Comparison of ENCODE assay signal across 1 cellular context in genomic region chr2:200765139-200765951, GRCh38.
A peak's percentile ranks its signal among the peaks of the same experiment; 100 is the strongest.
TF ChIP-seq lines count a peak whose summit lies in the region.

No MANE protein-coding gene starts in this region.

TF ChIP-seq in HEK293, 187 proteins besides CTCF, POLR2A, EP300 and RAD21 (continued from another document and continues in another):
- TF ChIP-seq YY2 (tag by site-specific recombination; IDR thresholded peaks at IDR 0.05): no peak
- no peak for TF ChIP-seq OVOL3 (tag by site-specific recombination; IDR thresholded peaks at IDR 0.05)
- TF ChIP-seq ZNF391 (tag by site-specific recombination; IDR thresholded peaks at IDR 0.05; ENCODE audit: borderline replicate concordance, low read depth): no peak
- TF ChIP-seq ZNF398 (tag by site-specific recombination; IDR thresholded peaks at IDR 0.05): no peak
- TF ChIP-seq ZNF404 (tag by site-specific recombination; IDR thresholded peaks at IDR 0.05): no peak
- TF ChIP-seq ZNF239 (tag by site-specific recombination; IDR thresholded peaks at IDR 0.05): no peak
- TF ChIP-seq OSR2 (tag by site-specific recombination; IDR thresholded peaks at IDR 0.05): peak; percentile 65
- peak; percentile 75 for TF ChIP-seq GLIS1 (tag by site-specific recombination; IDR thresholded peaks at IDR 0.05)
- no peak for TF ChIP-seq ZNF664 (tag by site-specific recombination; IDR thresholded peaks at IDR 0.05)
- no peak for TF ChIP-seq ZNF48 (tag by site-specific recombination; IDR thresholded peaks at IDR 0.05)
- TF ChIP-seq KLF10 (tag by site-specific recombination; IDR thresholded peaks at IDR 0.05): peak; percentile 67
- TF ChIP-seq ZNF114 (tag by site-specific recombination; IDR thresholded peaks at IDR 0.05): no peak
- no peak; the same call in 1 of the 2 replicates for TF ChIP-seq GLI2 (tag by site-specific recombination; IDR thresholded peaks at IDR 0.05; ENCODE audit: borderline replicate concordance, low read depth)
- TF ChIP-seq ZEB2 (tag by site-specific recombination; IDR thresholded peaks at IDR 0.05): peak; percentile 63
- no peak for TF ChIP-seq REPIN1 (tag by site-specific recombination; IDR thresholded peaks at IDR 0.05; ENCODE audit: low read depth)
- no peak for TF ChIP-seq ZNF621 (tag by site-specific recombination; IDR thresholded peaks at IDR 0.05)
- no peak for TF ChIP-seq ZNF704 (tag by site-specific recombination; IDR thresholded peaks at IDR 0.05)
- TF ChIP-seq, protein P1, sequence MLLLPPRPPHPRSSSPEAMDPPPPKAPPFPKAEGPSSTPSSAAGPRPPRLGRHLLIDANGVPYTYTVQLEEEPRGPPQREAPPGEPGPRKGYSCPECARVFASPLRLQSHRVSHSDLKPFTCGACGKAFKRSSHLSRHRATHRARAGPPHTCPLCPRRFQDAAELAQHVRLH (tag by site-specific recombination; IDR thresholded peaks at IDR 0.05): no peak
- no peak for TF ChIP-seq ZNF549 (tag by site-specific recombination; IDR thresholded peaks at IDR 0.05)
- TF ChIP-seq ZNF174 (tag by site-specific recombination; IDR thresholded peaks at IDR 0.05): no peak
- no peak for TF ChIP-seq ZNF426 (tag by site-specific recombination; IDR thresholded peaks at IDR 0.05)
- no peak for TF ChIP-seq SCRT2 (tag by site-specific recombination; IDR thresholded peaks at IDR 0.05)
- 0 out of 2 replicates have a peak, but pooled peaks have one; percentile 64 for TF ChIP-seq TRIM28 (IDR thresholded peaks at IDR 0.05; ENCODE audit: borderline replicate concordance, low read length)
- TF ChIP-seq ZNF157 (tag by site-specific recombination; IDR thresholded peaks at IDR 0.05): no peak
- TF ChIP-seq ZNF175 (tag by site-specific recombination; IDR thresholded peaks at IDR 0.05): no peak
- TF ChIP-seq ZFP41 (tag by site-specific recombination; IDR thresholded peaks at IDR 0.05; ENCODE audit: borderline replicate concordance): no peak
- TF ChIP-seq MEIS1 (CRISPR knock-in tag; IDR thresholded peaks at IDR 0.05; ENCODE audit: borderline replicate concordance): no peak
- TF ChIP-seq, protein P2, sequence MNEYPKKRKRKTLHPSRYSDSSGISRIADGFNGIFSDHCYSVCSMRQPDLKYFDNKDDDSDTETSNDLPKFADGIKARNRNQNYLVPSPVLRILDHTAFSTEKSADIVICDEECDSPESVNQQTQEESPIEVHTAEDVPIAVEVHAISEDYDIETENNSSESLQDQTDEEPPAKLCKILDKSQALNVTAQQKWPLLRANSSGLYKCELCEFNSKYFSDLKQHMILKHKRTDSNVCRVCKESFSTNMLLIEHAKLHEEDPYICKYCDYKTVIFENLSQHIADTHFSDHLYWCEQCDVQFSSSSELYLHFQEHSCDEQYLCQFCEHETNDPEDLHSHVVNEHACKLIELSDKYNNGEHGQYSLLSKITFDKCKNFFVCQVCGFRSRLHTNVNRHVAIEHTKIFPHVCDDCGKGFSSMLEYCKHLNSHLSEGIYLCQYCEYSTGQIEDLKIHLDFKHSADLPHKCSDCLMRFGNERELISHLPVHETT (tag by site-specific recombination; IDR thresholded peaks at IDR 0.05): no peak
- peak; percentile 52; the same call in 1 of the 2 replicates for TF ChIP-seq ZNF24 (tag by site-specific recombination; IDR thresholded peaks at IDR 0.05)
- TF ChIP-seq ZNF138 (tag by site-specific recombination; IDR thresholded peaks at IDR 0.05; ENCODE audit: borderline replicate concordance): no peak
- TF ChIP-seq, protein P3, sequence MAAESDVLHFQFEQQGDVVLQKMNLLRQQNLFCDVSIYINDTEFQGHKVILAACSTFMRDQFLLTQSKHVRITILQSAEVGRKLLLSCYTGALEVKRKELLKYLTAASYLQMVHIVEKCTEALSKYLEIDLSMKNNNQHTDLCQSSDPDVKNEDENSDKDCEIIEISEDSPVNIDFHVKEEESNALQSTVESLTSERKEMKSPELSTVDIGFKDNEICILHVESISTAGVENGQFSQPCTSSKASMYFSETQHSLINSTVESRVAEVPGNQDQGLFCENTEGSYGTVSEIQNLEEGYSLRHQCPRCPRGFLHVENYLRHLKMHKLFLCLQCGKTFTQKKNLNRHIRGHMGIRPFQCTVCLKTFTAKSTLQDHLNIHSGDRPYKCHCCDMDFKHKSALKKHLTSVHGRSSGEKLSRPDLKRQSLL (tag by site-specific recombination; IDR thresholded peaks at IDR 0.05): no peak
- TF ChIP-seq, protein P4, sequence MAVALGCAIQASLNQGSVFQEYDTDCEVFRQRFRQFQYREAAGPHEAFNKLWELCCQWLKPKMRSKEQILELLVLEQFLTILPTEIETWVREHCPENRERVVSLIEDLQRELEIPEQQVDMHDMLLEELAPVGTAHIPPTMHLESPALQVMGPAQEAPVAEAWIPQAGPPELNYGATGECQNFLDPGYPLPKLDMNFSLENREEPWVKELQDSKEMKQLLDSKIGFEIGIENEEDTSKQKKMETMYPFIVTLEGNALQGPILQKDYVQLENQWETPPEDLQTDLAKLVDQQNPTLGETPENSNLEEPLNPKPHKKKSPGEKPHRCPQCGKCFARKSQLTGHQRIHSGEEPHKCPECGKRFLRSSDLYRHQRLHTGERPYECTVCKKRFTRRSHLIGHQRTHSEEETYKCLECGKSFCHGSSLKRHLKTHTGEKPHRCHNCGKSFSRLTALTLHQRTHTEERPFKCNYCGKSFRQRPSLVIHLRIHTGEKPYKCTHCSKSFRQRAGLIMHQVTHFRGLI (tag by site-specific recombination; IDR thresholded peaks at IDR 0.05): peak; percentile 69; the same call in 1 of the 2 replicates
- TF ChIP-seq EGR2 (tag by site-specific recombination; IDR thresholded peaks at IDR 0.05; ENCODE audit: low read depth): no peak
- no peak for TF ChIP-seq ELK4 (IDR thresholded peaks at IDR 0.05; ENCODE audit: borderline replicate concordance, low read depth, low read length)
- TF ChIP-seq ZNF214 (tag by site-specific recombination; IDR thresholded peaks at IDR 0.05; ENCODE audit: borderline replicate concordance): no peak
- no peak for TF ChIP-seq ZNF707 (tag by site-specific recombination; IDR thresholded peaks at IDR 0.05)
- TF ChIP-seq ZXDB (tag by site-specific recombination; IDR thresholded peaks at IDR 0.05): no peak
- TF ChIP-seq, protein P5, sequence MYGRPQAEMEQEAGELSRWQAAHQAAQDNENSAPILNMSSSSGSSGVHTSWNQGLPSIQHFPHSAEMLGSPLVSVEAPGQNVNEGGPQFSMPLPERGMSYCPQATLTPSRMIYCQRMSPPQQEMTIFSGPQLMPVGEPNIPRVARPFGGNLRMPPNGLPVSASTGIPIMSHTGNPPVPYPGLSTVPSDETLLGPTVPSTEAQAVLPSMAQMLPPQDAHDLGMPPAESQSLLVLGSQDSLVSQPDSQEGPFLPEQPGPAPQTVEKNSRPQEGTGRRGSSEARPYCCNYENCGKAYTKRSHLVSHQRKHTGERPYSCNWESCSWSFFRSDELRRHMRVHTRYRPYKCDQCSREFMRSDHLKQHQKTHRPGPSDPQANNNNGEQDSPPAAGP (tag by site-specific recombination; IDR thresholded peaks at IDR 0.05): peak; percentile 62; the same call in 1 of the 2 replicates
- TF ChIP-seq, protein P6, sequence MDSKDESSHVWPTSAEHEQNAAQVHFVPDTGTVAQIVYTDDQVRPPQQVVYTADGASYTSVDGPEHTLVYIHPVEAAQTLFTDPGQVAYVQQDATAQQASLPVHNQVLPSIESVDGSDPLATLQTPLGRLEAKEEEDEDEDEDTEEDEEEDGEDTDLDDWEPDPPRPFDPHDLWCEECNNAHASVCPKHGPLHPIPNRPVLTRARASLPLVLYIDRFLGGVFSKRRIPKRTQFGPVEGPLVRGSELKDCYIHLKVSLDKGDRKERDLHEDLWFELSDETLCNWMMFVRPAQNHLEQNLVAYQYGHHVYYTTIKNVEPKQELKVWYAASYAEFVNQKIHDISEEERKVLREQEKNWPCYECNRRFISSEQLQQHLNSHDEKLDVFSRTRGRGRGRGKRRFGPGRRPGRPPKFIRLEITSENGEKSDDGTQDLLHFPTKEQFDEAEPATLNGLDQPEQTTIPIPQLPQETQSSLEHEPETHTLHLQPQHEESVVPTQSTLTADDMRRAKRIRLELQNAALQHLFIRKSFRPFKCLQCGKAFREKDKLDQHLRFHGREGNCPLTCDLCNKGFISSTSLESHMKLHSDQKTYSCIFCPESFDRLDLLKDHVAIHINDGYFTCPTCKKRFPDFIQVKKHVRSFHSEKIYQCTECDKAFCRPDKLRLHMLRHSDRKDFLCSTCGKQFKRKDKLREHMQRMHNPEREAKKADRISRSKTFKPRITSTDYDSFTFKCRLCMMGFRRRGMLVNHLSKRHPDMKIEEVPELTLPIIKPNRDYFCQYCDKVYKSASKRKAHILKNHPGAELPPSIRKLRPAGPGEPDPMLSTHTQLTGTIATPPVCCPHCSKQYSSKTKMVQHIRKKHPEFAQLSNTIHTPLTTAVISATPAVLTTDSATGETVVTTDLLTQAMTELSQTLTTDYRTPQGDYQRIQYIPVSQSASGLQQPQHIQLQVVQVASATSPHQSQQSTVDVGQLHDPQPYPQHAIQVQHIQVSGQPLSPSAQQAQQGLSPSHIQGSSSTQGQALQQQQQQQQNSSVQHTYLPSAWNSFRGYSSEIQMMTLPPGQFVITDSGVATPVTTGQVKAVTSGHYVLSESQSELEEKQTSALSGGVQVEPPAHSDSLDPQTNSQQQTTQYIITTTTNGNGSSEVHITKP (tag by site-specific recombination; IDR thresholded peaks at IDR 0.05): peak; percentile 88
- peak; percentile 64 for TF ChIP-seq ZNF341 (tag by site-specific recombination; IDR thresholded peaks at IDR 0.05; ENCODE audit: low read depth)
- TF ChIP-seq, protein P7, sequence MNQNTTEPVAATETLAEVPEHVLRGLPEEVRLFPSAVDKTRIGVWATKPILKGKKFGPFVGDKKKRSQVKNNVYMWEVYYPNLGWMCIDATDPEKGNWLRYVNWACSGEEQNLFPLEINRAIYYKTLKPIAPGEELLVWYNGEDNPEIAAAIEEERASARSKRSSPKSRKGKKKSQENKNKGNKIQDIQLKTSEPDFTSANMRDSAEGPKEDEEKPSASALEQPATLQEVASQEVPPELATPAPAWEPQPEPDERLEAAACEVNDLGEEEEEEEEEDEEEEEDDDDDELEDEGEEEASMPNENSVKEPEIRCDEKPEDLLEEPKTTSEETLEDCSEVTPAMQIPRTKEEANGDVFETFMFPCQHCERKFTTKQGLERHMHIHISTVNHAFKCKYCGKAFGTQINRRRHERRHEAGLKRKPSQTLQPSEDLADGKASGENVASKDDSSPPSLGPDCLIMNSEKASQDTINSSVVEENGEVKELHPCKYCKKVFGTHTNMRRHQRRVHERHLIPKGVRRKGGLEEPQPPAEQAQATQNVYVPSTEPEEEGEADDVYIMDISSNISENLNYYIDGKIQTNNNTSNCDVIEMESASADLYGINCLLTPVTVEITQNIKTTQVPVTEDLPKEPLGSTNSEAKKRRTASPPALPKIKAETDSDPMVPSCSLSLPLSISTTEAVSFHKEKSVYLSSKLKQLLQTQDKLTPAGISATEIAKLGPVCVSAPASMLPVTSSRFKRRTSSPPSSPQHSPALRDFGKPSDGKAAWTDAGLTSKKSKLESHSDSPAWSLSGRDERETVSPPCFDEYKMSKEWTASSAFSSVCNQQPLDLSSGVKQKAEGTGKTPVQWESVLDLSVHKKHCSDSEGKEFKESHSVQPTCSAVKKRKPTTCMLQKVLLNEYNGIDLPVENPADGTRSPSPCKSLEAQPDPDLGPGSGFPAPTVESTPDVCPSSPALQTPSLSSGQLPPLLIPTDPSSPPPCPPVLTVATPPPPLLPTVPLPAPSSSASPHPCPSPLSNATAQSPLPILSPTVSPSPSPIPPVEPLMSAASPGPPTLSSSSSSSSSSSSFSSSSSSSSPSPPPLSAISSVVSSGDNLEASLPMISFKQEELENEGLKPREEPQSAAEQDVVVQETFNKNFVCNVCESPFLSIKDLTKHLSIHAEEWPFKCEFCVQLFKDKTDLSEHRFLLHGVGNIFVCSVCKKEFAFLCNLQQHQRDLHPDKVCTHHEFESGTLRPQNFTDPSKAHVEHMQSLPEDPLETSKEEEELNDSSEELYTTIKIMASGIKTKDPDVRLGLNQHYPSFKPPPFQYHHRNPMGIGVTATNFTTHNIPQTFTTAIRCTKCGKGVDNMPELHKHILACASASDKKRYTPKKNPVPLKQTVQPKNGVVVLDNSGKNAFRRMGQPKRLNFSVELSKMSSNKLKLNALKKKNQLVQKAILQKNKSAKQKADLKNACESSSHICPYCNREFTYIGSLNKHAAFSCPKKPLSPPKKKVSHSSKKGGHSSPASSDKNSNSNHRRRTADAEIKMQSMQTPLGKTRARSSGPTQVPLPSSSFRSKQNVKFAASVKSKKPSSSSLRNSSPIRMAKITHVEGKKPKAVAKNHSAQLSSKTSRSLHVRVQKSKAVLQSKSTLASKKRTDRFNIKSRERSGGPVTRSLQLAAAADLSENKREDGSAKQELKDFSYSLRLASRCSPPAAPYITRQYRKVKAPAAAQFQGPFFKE (tag by site-specific recombination; IDR thresholded peaks at IDR 0.05; ENCODE audit: borderline replicate concordance): no peak
- TF ChIP-seq ZNF501 (tag by site-specific recombination; IDR thresholded peaks at IDR 0.05): no peak
- TF ChIP-seq ZNF23 (tag by site-specific recombination; IDR thresholded peaks at IDR 0.05; ENCODE audit: borderline replicate concordance): no peak
